In the genomic region with DNA sequence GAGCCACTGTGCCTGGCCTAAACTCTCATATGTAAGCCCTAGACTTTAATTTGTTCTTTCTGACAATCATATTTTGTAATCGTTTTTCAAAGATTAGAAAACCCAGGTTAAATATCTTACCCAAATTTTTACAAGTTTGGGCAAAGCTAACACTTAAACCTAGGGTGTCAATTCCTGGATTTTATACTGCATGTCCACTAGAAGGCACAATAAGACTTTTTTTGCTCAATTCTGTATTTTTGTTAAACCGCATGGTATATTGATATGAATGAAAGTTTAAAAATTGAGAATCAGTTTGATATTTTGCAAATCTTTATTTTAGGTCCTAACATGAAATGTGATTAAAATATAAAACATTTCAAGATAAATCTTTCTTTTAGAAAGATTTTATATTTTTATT, we compare ENCODE assay signal across 10 cellular contexts. TPM values are rescaled to one million over a fixed set of nuclear protein-coding genes. Genes with fewer than 3 reads are reported as not detected.
DNase-seq lines count a peak whose midpoint lies in the region; ATAC-seq and TF ChIP-seq lines count a peak whose summit lies in the region.
"Had no signal": no experiment of that assay in that cellular context is flagged by ENCODE, and none has a peak within 500 bp of the region (broad histone marks: within the 10 kb centered on the region; RNA-seq: fewer than 3 reads in every experiment).

No MANE protein-coding gene starts in this region.

- peak; percentile 76 for TF ChIP-seq CTCF in Loucy (conservative IDR thresholded peaks at IDR 0.05; ENCODE audit: low read length)
- TF ChIP-seq CTCF in WERI-Rb-1 (IDR thresholded peaks at IDR 0.05; ENCODE audit: low read depth, low read length): peak; percentile 21; the same call in 1 of the 2 replicates
- TF ChIP-seq CTCF in right lobe of liver (IDR thresholded peaks at IDR 0.05): peak; percentile 35 to 59 (median 48)

- DNase-seq in DMS114 treated with DMSO at 0.1 percent for 48 hours (lab: John Stamatoyannopoulos, UW; ENCODE audit: unreplicated experiment) (peak; percentile 40), WERI-Rb-1 (no peak), right lobe of liver (no peak), midbrain (lab: John Stamatoyannopoulos, UW) (no peak), middle frontal gyrus (ENCODE audit: extremely low spot score, low spot score) (no peak)
- no peak for DNase-seq in activated CD4-positive, alpha-beta T cell treated with anti-CD3 and anti-CD28 coated beads for 48 hours
- DNase-seq: amygdala had no signal

- no peak overlapping the region for H2AFZ ChIP-seq in Loucy (ENCODE audit: low read length)

- H3K36me3 ChIP-seq in Loucy (ENCODE audit: insufficient read depth, low read length): no peaks in the 10 kb centered on the region
- H3K36me3 ChIP-seq in WERI-Rb-1: peaks cover 10% of the 10 kb centered on the region
- H3K36me3 ChIP-seq in right lobe of liver: no peaks in the 10 kb centered on the region

- no peaks in the 10 kb centered on the region for H3K4me1 ChIP-seq in Loucy (ENCODE audit: insufficient read depth, low read length, poor library complexity, severe bottlenecking)
- peaks cover 0 to 14% (median 1%) of the 10 kb centered on the region in 4 donors for H3K4me1 ChIP-seq in right lobe of liver

- H3K4me2 ChIP-seq in Loucy (ENCODE audit: low read depth, low read length, poor library complexity, severe bottlenecking): no peak overlapping the region

- H3K4me3 ChIP-seq in Loucy (ENCODE audit: low read length, poor library complexity, severe bottlenecking) (no peak overlapping the region), WERI-Rb-1 (ENCODE audit: low read depth, low read length) (no peak overlapping the region), right lobe of liver (no peak overlapping the region)
- H3K4me3 ChIP-seq: lung had no signal

- TF ChIP-seq POLR2A in right lobe of liver (IDR thresholded peaks at IDR 0.05): no peak

- WGBS in right lobe of liver (ENCODE audit: insufficient coverage, low coverage, low lambda C conversion rate, missing lambda C conversion rate): 47% methylated on average over 2 of the region's 2 CpGs

- H3K27me3 ChIP-seq in Loucy (ENCODE audit: insufficient read depth, low read length, poor library complexity, severe bottlenecking) (no peaks in the 10 kb centered on the region), WERI-Rb-1 (ENCODE audit: insufficient read depth, low read depth, severe bottlenecking) (no peaks in the 10 kb centered on the region), right lobe of liver (no peaks in the 10 kb centered on the region)

- no peaks in the 10 kb centered on the region for H3K79me2 ChIP-seq in Loucy (ENCODE audit: insufficient read depth, low read length)

- peak in 1 of 4 donors; percentile 35 for ATAC-seq in right lobe of liver
- no peak for ATAC-seq in GM18502 (IDR thresholded peaks at IDR 0.05; ENCODE audit: poor library complexity, unreplicated experiment)

- H3K9me3 ChIP-seq in Loucy (ENCODE audit: insufficient read depth, low read depth, low read length) (no peaks in the 10 kb centered on the region), WERI-Rb-1 (ENCODE audit: severe bottlenecking) (no peaks in the 10 kb centered on the region), right lobe of liver (no peaks in the 10 kb centered on the region)

- H4K20me1 ChIP-seq in Loucy (ENCODE audit: insufficient read depth, low read length, poor library complexity, severe bottlenecking): no peaks in the 10 kb centered on the region

- no peaks in the 10 kb centered on the region for H3K9me2 ChIP-seq in Loucy (replicated peaks; ENCODE audit: low read depth, low read length)

- H3K27ac ChIP-seq in WERI-Rb-1 (no peak overlapping the region), right lobe of liver (no peak overlapping the region)

- no peaks in the 10 kb centered on the region for H3F3A ChIP-seq in Loucy (ENCODE audit: low read depth)

- intact Hi-C loops in right lobe of liver (cut with DNase I): loop anchor here in 1 of 2 donors (10.0 kb wide), 1 partner anchor 89 kb away; no protein-coding TSS in a partner anchor

- H3K9ac ChIP-seq in Loucy (ENCODE audit: low read depth, low read length, poor library complexity, severe bottlenecking): no peak overlapping the region

RNA-seq across cellular contexts. Expression of a gene that starts 29.3 kb away (rescaled TPM):
- 1 to 10 TPM; 3.5 to 6.6 (median 4.6) TPM for total RNA-seq in right lobe of liver

RNA-seq across cellular contexts. Expression of a gene that starts 56.3 kb away (rescaled TPM):
- 10 to 100 TPM; 19.7 to 28.7 (median 24.2) TPM for total RNA-seq in right lobe of liver

Comparison
In these comparisons a context has a peak if more than half of its experiments do, and no peak if none do; other contexts are left out.
1. CTCF ChIP-seq: peak in every context shown above with its lines; median percentile 76 in Loucy; 48 in right lobe of liver; 21 in WERI-Rb-1.